12 cellular contexts compared by ENCODE assay signal in the genomic region with DNA sequence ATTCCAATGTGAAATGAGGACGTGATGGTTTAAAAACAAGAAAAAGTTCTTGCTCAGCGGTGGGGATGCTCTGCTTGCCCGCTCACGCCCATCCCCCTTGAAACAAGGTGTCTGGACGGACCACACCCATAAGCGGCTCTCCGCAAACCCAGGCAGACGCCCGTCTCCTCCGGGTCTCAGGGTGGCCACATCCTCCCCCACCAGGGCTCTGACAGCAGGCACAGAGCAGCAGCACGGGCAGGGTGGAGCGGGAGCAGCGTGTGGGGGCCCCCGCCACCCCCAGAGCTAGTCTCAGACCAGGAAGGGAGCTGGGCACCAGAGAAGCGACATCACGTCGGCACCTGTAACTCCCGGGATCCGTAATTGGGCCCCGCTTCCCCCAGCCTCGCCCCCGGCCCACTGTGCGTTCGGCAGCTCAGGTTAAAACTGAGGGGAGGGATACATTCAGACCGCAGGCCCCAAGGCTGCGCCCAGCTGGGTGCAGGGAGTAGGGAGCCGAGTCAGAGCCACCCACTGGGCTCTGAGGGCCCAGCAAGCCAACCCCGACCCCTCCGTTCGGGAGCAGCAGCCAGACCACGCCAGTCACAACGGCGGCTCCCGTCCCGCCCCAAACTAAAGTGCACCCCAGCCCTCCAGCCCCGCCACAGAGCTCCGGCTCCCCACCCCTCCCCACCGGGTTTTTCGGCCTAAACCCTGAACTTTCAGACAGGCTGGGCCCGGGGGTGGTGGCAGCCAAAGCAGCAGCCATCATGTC. TPM values are rescaled to one million over a fixed set of nuclear protein-coding genes. Genes with fewer than 3 reads are reported as not detected.
DNase-seq lines count a peak whose midpoint lies in the region; ATAC-seq and TF ChIP-seq lines count a peak whose summit lies in the region.
"Had no signal": no experiment of that assay in that cellular context is flagged by ENCODE, and none has a peak within 500 bp of the region (broad histone marks: within the 10 kb centered on the region; RNA-seq: fewer than 3 reads in every experiment).

No MANE protein-coding gene starts in this region.

- peaks cover 6% of the 10 kb centered on the region for H3K36me3 Mint-ChIP-seq in activated naive CD8-positive, alpha-beta T cell treated with anti-CD3 and anti-CD28 coated beads, Interleukin-2, amount 50 U/mL, for 24 hours (ENCODE audit: low read depth)
- no peaks in the 10 kb centered on the region for H3K36me3 Mint-ChIP-seq in activated naive CD8-positive, alpha-beta T cell treated with anti-CD3 and anti-CD28 coated beads for 36 hours
- no peaks in the 10 kb centered on the region for H3K36me3 Mint-ChIP-seq in activated T-cell treated with anti-CD3 and anti-CD28 coated beads, Interleukin-2, amount 50 U/mL, for 72 hours (ENCODE audit: insufficient read depth in 2 of 2)

- no peaks in the 10 kb centered on the region for H3K4me1 ChIP-seq in prostate gland (replicated peaks)

- intact Hi-C loops in prostate gland (cut with DNase I), result loop anchor here (10.0 kb wide), 1 partner anchor 175 kb away; the partner anchor contains the start of gene METTL16

- peaks cover 6% of the 10 kb centered on the region for H3K4me1 Mint-ChIP-seq in activated naive CD8-positive, alpha-beta T cell treated with anti-CD3 and anti-CD28 coated beads, Interleukin-2, amount 50 U/mL, for 24 hours
- peaks cover 5% of the 10 kb centered on the region for H3K4me1 Mint-ChIP-seq in activated naive CD8-positive, alpha-beta T cell treated with anti-CD3 and anti-CD28 coated beads for 36 hours
- H3K4me1 Mint-ChIP-seq in activated T-cell treated with anti-CD3 and anti-CD28 coated beads, Interleukin-2, amount 50 U/mL, for 72 hours (ENCODE audit: low read depth), result no peaks in the 10 kb centered on the region

- H3K27me3 Mint-ChIP-seq in activated naive CD8-positive, alpha-beta T cell treated with anti-CD3 and anti-CD28 coated beads, Interleukin-2, amount 50 U/mL, for 24 hours, result no peaks in the 10 kb centered on the region
- H3K27me3 Mint-ChIP-seq in activated naive CD8-positive, alpha-beta T cell treated with anti-CD3 and anti-CD28 coated beads for 36 hours, result no peaks in the 10 kb centered on the region
- no peaks in the 10 kb centered on the region for H3K27me3 Mint-ChIP-seq in activated T-cell treated with anti-CD3 and anti-CD28 coated beads, Interleukin-2, amount 50 U/mL, for 72 hours (ENCODE audit: low read depth)

- ATAC-seq in activated naive CD8-positive, alpha-beta T cell treated with anti-CD3 and anti-CD28 coated beads, Interleukin-2, amount 50 U/mL, for 24 hours, result no peak
- ATAC-seq in activated T-cell treated with anti-CD3 and anti-CD28 coated beads, Interleukin-2, amount 50 U/mL, for 72 hours (replicated peaks in 1 of 2), result peak in 1 of 2 donors; percentile 14
- ATAC-seq in HG02852 (IDR thresholded peaks at IDR 0.05; ENCODE audit: unreplicated experiment) (no peak), GM19452 (IDR thresholded peaks at IDR 0.05; ENCODE audit: unreplicated experiment) (no peak)

- no peak overlapping the region for H3K4me3 Mint-ChIP-seq in activated naive CD8-positive, alpha-beta T cell treated with anti-CD3 and anti-CD28 coated beads, Interleukin-2, amount 50 U/mL, for 24 hours
- no peak overlapping the region for H3K4me3 Mint-ChIP-seq in activated naive CD8-positive, alpha-beta T cell treated with anti-CD3 and anti-CD28 coated beads for 36 hours
- no peak overlapping the region for H3K4me3 Mint-ChIP-seq in activated T-cell treated with anti-CD3 and anti-CD28 coated beads, Interleukin-2, amount 50 U/mL, for 72 hours
- H3K4me3 Mint-ChIP-seq: T-helper 2 cell treated with Interferon-gamma antibody and Interleukin-4, amounts not matched to agents 5 μg/mL and 100 μg/mL, for 36 hours had no signal

- H3K27ac ChIP-seq in prostate gland, result no peak overlapping the region

- H3K9me3 Mint-ChIP-seq in activated naive CD8-positive, alpha-beta T cell treated with anti-CD3 and anti-CD28 coated beads, Interleukin-2, amount 50 U/mL, for 24 hours, result no peaks in the 10 kb centered on the region
- no peaks in the 10 kb centered on the region for H3K9me3 Mint-ChIP-seq in activated naive CD8-positive, alpha-beta T cell treated with anti-CD3 and anti-CD28 coated beads for 36 hours
- H3K9me3 Mint-ChIP-seq in activated T-cell treated with anti-CD3 and anti-CD28 coated beads, Interleukin-2, amount 50 U/mL, for 72 hours, result no peaks in the 10 kb centered on the region
- H3K9me3 Mint-ChIP-seq: T-helper 2 cell treated with Interferon-gamma antibody and Interleukin-4, amounts not matched to agents 5 μg/mL and 100 μg/mL, for 36 hours had no signal

- H3K27ac Mint-ChIP-seq in activated naive CD8-positive, alpha-beta T cell treated with anti-CD3 and anti-CD28 coated beads, Interleukin-2, amount 50 U/mL, for 24 hours, result peak overlapping the region; percentile 31
- no peak overlapping the region for H3K27ac Mint-ChIP-seq in activated naive CD8-positive, alpha-beta T cell treated with anti-CD3 and anti-CD28 coated beads for 36 hours
- peak overlapping the region; percentile 58 for H3K27ac Mint-ChIP-seq in activated T-cell treated with anti-CD3 and anti-CD28 coated beads, Interleukin-2, amount 50 U/mL, for 72 hours
- H3K27ac Mint-ChIP-seq: T-helper 2 cell treated with Interferon-gamma antibody and Interleukin-4, amounts not matched to agents 5 μg/mL and 100 μg/mL, for 36 hours had no signal

- no peak for TF ChIP-seq POLR2A in prostate gland (IDR thresholded peaks at IDR 0.05)

- WGBS in prostate gland, result 69% methylated on average over 38 of the region's 40 CpGs

- H3K4me3 ChIP-seq in prostate gland, result no peak overlapping the region

- H3K36me3 ChIP-seq in prostate gland, result peaks cover 8 to 12% of the 10 kb centered on the region in 2 donors

- H3K27me3 ChIP-seq in prostate gland (replicated peaks; ENCODE audit: insufficient read depth), result no peaks in the 10 kb centered on the region

- TF ChIP-seq CTCF in prostate gland (IDR thresholded peaks at IDR 0.05), result no peak

- DNase-seq in activated naive CD8-positive, alpha-beta T cell treated with anti-CD3 and anti-CD28 coated beads, Interleukin-2, amount 50 U/mL, for 24 hours, result no peak
- no peak for DNase-seq in activated naive CD8-positive, alpha-beta T cell treated with anti-CD3 and anti-CD28 coated beads for 36 hours
- DNase-seq in activated T-cell treated with anti-CD3 and anti-CD28 coated beads, Interleukin-2, amount 50 U/mL, for 72 hours, result no peak
- DNase-seq in left kidney (ENCODE audit: low read depth, low spot score), result peak; percentile 64
- DNase-seq in NCI-H187 treated with DMSO at 0.1 percent for 48 hours (lab: John Stamatoyannopoulos, UW), result no peak
- DNase-seq in prostate gland (ENCODE audit: low spot score), result no peak
- DNase-seq: DMS 273 treated with DMSO at 0.1 percent for 48 hours; stimulated activated CD4-positive, alpha-beta T cell treated with anti-CD3 and anti-CD28 coated beads, Interleukin-4, amount 100 ng/mL, for 1 hour had no signal

- no peaks in the 10 kb centered on the region for H3K9me3 ChIP-seq in prostate gland

RNA-seq across cellular contexts. Expression of gene CLUH, which starts 22.0 kb away (rescaled TPM):
- 100 to 1,000 TPM; 162 to 171 TPM for total RNA-seq in activated naive CD8-positive, alpha-beta T cell treated with anti-CD3 and anti-CD28 coated beads for 36 hours
- total RNA-seq in activated T-cell treated with anti-CD3 and anti-CD28 coated beads, Interleukin-2, amount 50 U/mL, for 72 hours, result 10 to 100 TPM; 32.1 to 49.7 TPM
- 100 to 1,000 TPM in 1 of 2 donors, 10 to 100 TPM in 1; 68.5 to 137 TPM for total RNA-seq in prostate gland

RNA-seq across cellular contexts. Expression of gene CCDC92B, which starts 59.9 kb away (rescaled TPM):
- not detected for total RNA-seq in activated naive CD8-positive, alpha-beta T cell treated with anti-CD3 and anti-CD28 coated beads for 36 hours
- total RNA-seq in activated T-cell treated with anti-CD3 and anti-CD28 coated beads, Interleukin-2, amount 50 U/mL, for 72 hours, result under 1 TPM in 1 of 2 donors, not detected in 1; 0.14 TPM
- 1 to 10 TPM in 1 of 2 donors, not detected in 1; 1.9 TPM for total RNA-seq in prostate gland
- total RNA-seq: mononuclear cell had no signal
